8 cellular contexts compared by ENCODE assay signal in the genomic region with DNA sequence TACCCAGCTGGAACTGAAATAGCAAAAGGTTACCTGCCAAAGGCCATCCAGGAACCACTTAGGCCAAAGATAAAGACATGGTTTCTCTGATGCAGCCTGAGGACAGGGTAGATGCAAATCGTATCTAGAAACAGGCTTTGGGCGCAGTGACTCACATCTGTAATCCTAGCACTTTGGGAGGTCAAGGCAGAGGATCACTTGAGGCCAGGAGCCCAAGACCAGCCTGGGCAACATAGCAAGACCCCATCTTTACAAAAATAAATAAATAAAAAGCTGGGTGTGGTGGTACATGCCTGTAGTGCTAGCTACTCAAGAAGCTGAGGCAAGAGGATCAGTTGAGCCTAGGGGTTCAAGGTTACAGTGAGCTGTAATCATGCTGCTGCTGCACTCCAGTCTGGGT. TPM values are rescaled to one million over a fixed set of nuclear protein-coding genes. Genes with fewer than 3 reads are reported as not detected.
"Had no signal": no experiment of that assay in that cellular context is flagged by ENCODE, and none has a peak within 500 bp of the region (broad histone marks: within the 10 kb centered on the region; RNA-seq: fewer than 3 reads in every experiment).

No MANE protein-coding gene starts in this region.

- H3K4me3 Mint-ChIP-seq: IgD-negative memory B cell had no signal

- H3K27me3 Mint-ChIP-seq: IgD-negative memory B cell had no signal

- DNase-seq: IMR-90, KBM-7, KG1 had no signal

- H3K36me3 Mint-ChIP-seq: IgD-negative memory B cell had no signal

- H3K27ac ChIP-seq: HL-60 had no signal

- FAIRE-seq: HepG2, HTR-8/SVneo, K562 had no signal

- ATAC-seq: HepG2, K562 had no signal

- H3K4me3 ChIP-seq: K562 had no signal

- H3K9me3 Mint-ChIP-seq: IgD-negative memory B cell had no signal

RNA-seq across cellular contexts. Expression of a gene that starts 52.9 kb away (rescaled TPM):
- total RNA-seq: K562 had no signal
